Comparison of ENCODE assay signal across 10 cellular contexts in the genomic region with DNA sequence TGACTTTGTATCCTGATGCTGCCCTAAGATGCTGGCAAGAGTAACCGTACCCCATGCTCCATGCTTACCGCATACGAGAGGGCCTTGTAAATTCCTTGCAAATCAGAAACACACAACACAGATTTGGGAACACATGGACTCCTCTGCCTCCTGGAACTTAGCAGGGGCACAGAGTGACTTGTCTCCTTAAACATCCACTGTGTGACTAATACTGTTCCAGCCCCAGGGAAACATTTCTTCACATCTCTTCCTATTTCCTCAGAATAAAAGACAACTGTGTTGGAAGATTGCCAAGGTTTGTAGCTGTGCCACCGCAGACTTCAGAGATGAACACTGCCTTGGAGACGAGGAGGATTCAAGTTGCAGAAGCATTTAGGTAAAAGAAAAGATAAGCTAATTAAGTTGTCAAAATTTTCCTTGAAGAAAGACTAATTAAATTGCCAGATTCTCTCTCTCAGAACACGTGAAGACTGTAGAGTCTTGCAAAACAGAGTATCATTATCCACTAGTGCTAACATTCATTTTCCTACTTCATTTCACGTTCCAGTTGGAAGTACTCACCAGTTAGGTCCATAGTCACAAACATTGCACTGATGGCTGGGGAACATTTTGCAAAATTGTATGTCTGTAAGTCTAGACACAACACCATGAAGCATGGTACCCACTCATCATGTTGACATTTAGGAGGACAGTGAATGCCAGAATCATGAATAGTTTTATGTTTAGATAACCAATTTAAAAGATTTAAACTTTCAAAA.
A peak's percentile ranks its signal among the peaks of the same experiment; 100 is the strongest.
DNase-seq lines count a peak whose midpoint lies in the region; ATAC-seq and TF ChIP-seq lines count a peak whose summit lies in the region.
"Had no signal": no experiment of that assay in that cellular context is flagged by ENCODE, and none has a peak within 500 bp of the region (broad histone marks: within the 10 kb centered on the region; RNA-seq: fewer than 3 reads in every experiment).

No MANE protein-coding gene starts in this region.

- no peak overlapping the region for H3K27ac Mint-ChIP-seq in immature natural killer cell
- no peak overlapping the region for H3K27ac Mint-ChIP-seq in naive thymus-derived CD8-positive, alpha-beta T cell
- H3K27ac Mint-ChIP-seq in CD8-positive, alpha-beta memory T cell, result no peak overlapping the region
- H3K27ac Mint-ChIP-seq: activated CD4-positive, alpha-beta T cell treated with anti-CD3 and anti-CD28 coated beads for 36 hours; CD4-positive, alpha-beta memory T cell had no signal

- no peaks in the 10 kb centered on the region for H3K36me3 ChIP-seq in CD8-positive, alpha-beta memory T cell (ENCODE audit: insufficient read depth, low read length)

- H3K27ac ChIP-seq in CD8-positive, alpha-beta memory T cell (ENCODE audit: low read depth, low read length), result no peak overlapping the region

- H3K9me3 Mint-ChIP-seq in immature natural killer cell, result peaks cover 0 to 1% (median 0%) of the 10 kb centered on the region in 6 donors
- peaks cover 0 to 2% (median 0%) of the 10 kb centered on the region in 9 donors for H3K9me3 Mint-ChIP-seq in naive thymus-derived CD8-positive, alpha-beta T cell
- H3K9me3 Mint-ChIP-seq in CD8-positive, alpha-beta memory T cell, result peaks cover 0 to 2% (median 0%) of the 10 kb centered on the region in 5 donors

- H3K27me3 Mint-ChIP-seq in immature natural killer cell (ENCODE audit: low read depth in 3 of 3), result peaks cover 0 to 5% (median 0%) of the 10 kb centered on the region in 3 donors
- peaks cover 0 to 10% (median 6%) of the 10 kb centered on the region in 5 donors for H3K27me3 Mint-ChIP-seq in naive thymus-derived CD8-positive, alpha-beta T cell
- peaks cover 10 to 11% of the 10 kb centered on the region in 2 donors for H3K27me3 Mint-ChIP-seq in CD8-positive, alpha-beta memory T cell

- no peaks in the 10 kb centered on the region for H3K4me1 ChIP-seq in CD8-positive, alpha-beta memory T cell (ENCODE audit: insufficient read depth, low read length)

- H3K36me3 Mint-ChIP-seq in immature natural killer cell, result no peaks in the 10 kb centered on the region
- peaks cover 0 to 2% (median 0%) of the 10 kb centered on the region in 3 donors for H3K36me3 Mint-ChIP-seq in naive thymus-derived CD8-positive, alpha-beta T cell
- no peaks in the 10 kb centered on the region for H3K36me3 Mint-ChIP-seq in CD8-positive, alpha-beta memory T cell
- H3K36me3 Mint-ChIP-seq: CD4-positive, alpha-beta memory T cell had no signal

- no peak for TF ChIP-seq CTCF in AG04449 (IDR thresholded peaks at IDR 0.05; ENCODE audit: insufficient read depth, low read length, missing control alignments)

- H3K9me3 ChIP-seq in CD8-positive, alpha-beta memory T cell (ENCODE audit: low read length), result no peaks in the 10 kb centered on the region

- no peak overlapping the region for H3K4me3 Mint-ChIP-seq in immature natural killer cell
- H3K4me3 Mint-ChIP-seq in naive thymus-derived CD8-positive, alpha-beta T cell, result no peak overlapping the region
- no peak overlapping the region for H3K4me3 Mint-ChIP-seq in CD8-positive, alpha-beta memory T cell
- H3K4me3 Mint-ChIP-seq: activated CD4-positive, alpha-beta T cell treated with anti-CD3 and anti-CD28 coated beads for 36 hours; CD4-positive, alpha-beta memory T cell had no signal

- H3K27me3 ChIP-seq in CD8-positive, alpha-beta memory T cell (ENCODE audit: insufficient read depth, low read length, poor library complexity, severe bottlenecking), result no peaks in the 10 kb centered on the region

- H3K4me1 Mint-ChIP-seq in immature natural killer cell, result no peaks in the 10 kb centered on the region
- H3K4me1 Mint-ChIP-seq in naive thymus-derived CD8-positive, alpha-beta T cell, result peaks cover 0 to 2% (median 0%) of the 10 kb centered on the region in 4 donors
- no peaks in the 10 kb centered on the region for H3K4me1 Mint-ChIP-seq in CD8-positive, alpha-beta memory T cell

- DNase-seq in AG04449 (ENCODE audit: low read depth, low spot score) (peak; percentile 40), astrocyte of the hippocampus (ENCODE audit: low read depth, low spot score) (peak; percentile 46), iris pigment epithelial cell (ENCODE audit: low read depth) (peak; percentile 61), immature natural killer cell (no peak)
- peak; percentile 54 for DNase-seq in Jurkat, Clone E6-1 (ENCODE audit: low read depth, low spot score)
- DNase-seq in naive thymus-derived CD8-positive, alpha-beta T cell, result no peak
- DNase-seq in CD8-positive, alpha-beta memory T cell, result no peak
- DNase-seq: activated CD4-positive, alpha-beta T cell treated with anti-CD3 and anti-CD28 coated beads for 36 hours; CD4-positive, alpha-beta memory T cell had no signal

- ATAC-seq in naive thymus-derived CD8-positive, alpha-beta T cell, result no peak
- ATAC-seq in HG02678 (IDR thresholded peaks at IDR 0.05; ENCODE audit: unreplicated experiment), result no peak
- ATAC-seq: activated CD4-positive, alpha-beta T cell treated with anti-CD3 and anti-CD28 coated beads for 36 hours had no signal

- CTCF ChIA-PET in AG04449 (lab: Yijun Ruan, JAX), result no interaction called here
- CTCF ChIA-PET in CD8-positive, alpha-beta memory T cell (lab: Charles Lee), result no interaction called here

- no peak overlapping the region for H3K4me3 ChIP-seq in AG04449 (ENCODE audit: low read depth, low read length)
- H3K4me3 ChIP-seq in Jurkat, Clone E6-1 (ENCODE audit: low read length), result no peak overlapping the region
- no peak overlapping the region for H3K4me3 ChIP-seq in CD8-positive, alpha-beta memory T cell (ENCODE audit: low read length)

- POLR2A ChIA-PET in AG04449 (lab: Yijun Ruan, JAX), result no interaction called here
- POLR2A ChIA-PET in naive thymus-derived CD8-positive, alpha-beta T cell (lab: Charles Lee), result no interaction called here
- POLR2A ChIA-PET in CD8-positive, alpha-beta memory T cell (lab: Charles Lee), result no interaction called here

Comparison
In these comparisons a context has a peak if more than half of its experiments do, and no peak if none do; other contexts are left out.
1. DNase-seq: peak in AG04449 (single experiment), Jurkat, Clone E6-1 (single experiment), astrocyte of the hippocampus (single experiment) and iris pigment epithelial cell (single experiment); none in immature natural killer cell (0 of 3), naive thymus-derived CD8-positive, alpha-beta T cell (0 of 10) and CD8-positive, alpha-beta memory T cell (0 of 5).